In the genomic region with DNA sequence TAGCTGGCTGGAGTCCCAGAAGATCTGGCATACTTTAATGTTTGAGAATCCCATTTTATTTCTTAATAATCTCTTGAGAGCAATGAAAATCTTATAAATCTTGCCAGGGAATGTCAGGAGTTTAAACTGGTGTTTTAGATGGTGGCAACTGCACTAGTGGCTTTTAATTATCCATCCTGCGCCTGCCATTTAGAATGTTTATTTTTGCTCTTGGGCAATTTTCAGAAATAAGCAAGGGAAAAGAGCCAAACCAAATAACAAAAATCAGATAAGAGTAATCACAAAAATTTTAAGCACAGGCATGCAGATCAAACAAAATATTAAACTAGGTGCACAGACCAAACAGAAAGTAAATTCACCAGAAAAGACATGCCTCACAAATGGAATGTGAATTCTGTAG, we compare ENCODE assay signal across 18 cellular contexts. TPM values are rescaled to one million over a fixed set of nuclear protein-coding genes. Genes with fewer than 3 reads are reported as not detected.
DNase-seq lines count a peak whose midpoint lies in the region; ATAC-seq and TF ChIP-seq lines count a peak whose summit lies in the region.
"Had no signal": no experiment of that assay in that cellular context is flagged by ENCODE, and none has a peak within 500 bp of the region (broad histone marks: within the 10 kb centered on the region; RNA-seq: fewer than 3 reads in every experiment).

No MANE protein-coding gene starts in this region.

- POLR2A ChIA-PET in MCF 10A (lab: Yijun Ruan, JAX): interaction anchor here (1.6 to 1.8 kb wide), 2 partner anchors 41 to 45 kb away, joined by 4 to 7 read pairs; no protein-coding TSS in a partner anchor

- BruUV-seq in mammary epithelial cell (replicated peaks; lab: Mats Ljungman, UMichigan) (no TSS peak), MCF 10A (replicated peaks; lab: Mats Ljungman, UMichigan) (no TSS peak)

- H3K36me3 Mint-ChIP-seq in MCF 10A (ENCODE audit: insufficient read depth, unreplicated experiment): no peaks in the 10 kb centered on the region

- H3K4me2 ChIP-seq in mammary epithelial cell (ENCODE audit: insufficient read depth, low read depth, low read length): no peak overlapping the region

- intact Hi-C loops in mammary epithelial cell (cut with micrococcal nuclease): no loop called here
- intact Hi-C loops in MCF 10A (cut with micrococcal nuclease): no loop called here
- intact Hi-C loops in right lobe of liver (cut with DNase I): no loop called here
- intact Hi-C loops in Right ventricle myocardium superior (cut with DNase I): no loop called here

- in situ Hi-C loops in mammary epithelial cell (cut with MboI; ENCODE audit: low sequenced_read_pairs in 2 of 2): no loop called here

- peaks cover 10% of the 10 kb centered on the region for H3K4me1 Mint-ChIP-seq in MCF 10A (ENCODE audit: insufficient read depth, unreplicated experiment)
- H3K4me1 Mint-ChIP-seq: activated naive CD8-positive, alpha-beta T cell treated with anti-CD3 and anti-CD28 coated beads, Interleukin-2, amount 50 U/mL, for 24 hours had no signal

- no peak overlapping the region for H3K4me3 ChIP-seq in mammary epithelial cell (replicated peaks in 1 of 3; ENCODE audit: insufficient read depth in 1 of 3, low read depth in 2 of 3, low read length in 3 of 3)
- H3K4me3 ChIP-seq in cardiac fibroblast (replicated peaks in 1 of 2; ENCODE audit: low read depth in 2 of 2, low read length in 2 of 2): no peak overlapping the region
- H3K4me3 ChIP-seq in right lobe of liver: no peak overlapping the region
- H3K4me3 ChIP-seq: right atrium auricular region had no signal

- ATAC-seq in right lobe of liver: peak; percentile 58 to 89 (median 80)
- no peak for ATAC-seq in HG03135 (IDR thresholded peaks at IDR 0.05; ENCODE audit: unreplicated experiment)
- ATAC-seq in Right ventricle myocardium superior (ENCODE audit: poor library complexity): no peak
- no peak for ATAC-seq in GM18873 (IDR thresholded peaks at IDR 0.05; ENCODE audit: low FRiP score, unreplicated experiment)
- ATAC-seq: activated naive CD8-positive, alpha-beta T cell treated with anti-CD3 and anti-CD28 coated beads, Interleukin-2, amount 50 U/mL, for 24 hours had no signal

- no peak for TF ChIP-seq POLR2A in right lobe of liver (IDR thresholded peaks at IDR 0.05)
- TF ChIP-seq POLR2A in erythroblast (IDR thresholded peaks at IDR 0.05; ENCODE audit: low read length): no peak

- dilution Hi-C loops in mammary epithelial cell (cut with HindIII; ENCODE audit: low sequenced_read_pairs): no loop called here

- no peak overlapping the region for H3K4me3 Mint-ChIP-seq in MCF 10A (ENCODE audit: unreplicated experiment)
- H3K4me3 Mint-ChIP-seq: activated naive CD8-positive, alpha-beta T cell treated with anti-CD3 and anti-CD28 coated beads, Interleukin-2, amount 50 U/mL, for 24 hours had no signal

- DNase-seq in mammary epithelial cell: no peak
- no peak for DNase-seq in MCF 10A (ENCODE audit: unreplicated experiment)
- DNase-seq in cardiac fibroblast (ENCODE audit: low read depth in 2 of 2): peak; percentile 15 to 25
- DNase-seq in right lobe of liver: no peak
- no peak for DNase-seq in erythroblast (lab: John Stamatoyannopoulos, UW)
- DNase-seq in Right ventricle myocardium superior: no peak
- DNase-seq: activated CD4-positive, alpha-beta T cell treated with anti-CD3 and anti-CD28 coated beads, Interleukin-2, amount 50 U/mL, for 1 hour; activated naive CD8-positive, alpha-beta T cell treated with anti-CD3 and anti-CD28 coated beads, Interleukin-2, amount 50 U/mL, for 24 hours; activated T-cell treated with anti-CD3 and anti-CD28 coated beads, Interleukin-2, amount 50 U/mL, for 48 hours; AML-193; GOT3; NCI-H1436 treated with DMSO at 0.1 percent for 48 hours; SHP77; stimulated activated CD4-positive, alpha-beta T cell treated with anti-CD3 and anti-CD28 coated beads, Interleukin-2, amount 100 ng/mL, for 48 hours; T-helper 9 cell had no signal

- no peak overlapping the region for H3K27ac Mint-ChIP-seq in MCF 10A (ENCODE audit: low read depth, unreplicated experiment)
- H3K27ac Mint-ChIP-seq: activated naive CD8-positive, alpha-beta T cell treated with anti-CD3 and anti-CD28 coated beads, Interleukin-2, amount 50 U/mL, for 24 hours had no signal

- no peaks in the 10 kb centered on the region for H3K79me2 ChIP-seq in mammary epithelial cell (ENCODE audit: insufficient read depth, low read length)

- H3K9me3 Mint-ChIP-seq in MCF 10A (ENCODE audit: unreplicated experiment): peaks cover 7% of the 10 kb centered on the region
- H3K9me3 Mint-ChIP-seq: activated naive CD8-positive, alpha-beta T cell treated with anti-CD3 and anti-CD28 coated beads, Interleukin-2, amount 50 U/mL, for 24 hours had no signal

- CTCF ChIA-PET in mammary epithelial cell (lab: Charles Lee; ENCODE audit: low non-redundant PET) (no interaction called here), MCF 10A (lab: Yijun Ruan, JAX) (interaction anchor here (1.4 kb wide), 1 partner anchor 108 kb away, joined by 3 read pairs; no protein-coding TSS in a partner anchor)

- H3K36me3 ChIP-seq in mammary epithelial cell (ENCODE audit: insufficient read depth, low read length): no peaks in the 10 kb centered on the region
- H3K36me3 ChIP-seq in right lobe of liver: no peaks in the 10 kb centered on the region
- H3K36me3 ChIP-seq: right atrium auricular region had no signal

- H3K4me1 ChIP-seq in mammary epithelial cell (ENCODE audit: insufficient read depth, low read length): no peaks in the 10 kb centered on the region
- peaks cover 0 to 19% (median 3%) of the 10 kb centered on the region in 4 donors for H3K4me1 ChIP-seq in right lobe of liver
- H3K4me1 ChIP-seq: right atrium auricular region had no signal

- peak overlapping the region; percentile 21 for H2AFZ ChIP-seq in mammary epithelial cell (ENCODE audit: low read depth, low read length)

- TF ChIP-seq CTCF in mammary epithelial cell (conservative IDR thresholded peaks at IDR 0.05 in 1 of 2, IDR thresholded peaks at IDR 0.05 in 1 of 2; ENCODE audit: extremely low read depth in 1 of 2, insufficient read depth in 1 of 2, low read depth in 1 of 2, low read length in 2 of 2) (no peak), MCF 10A (IDR thresholded peaks at IDR 0.05; ENCODE audit: unreplicated experiment) (no peak), cardiac fibroblast (IDR thresholded peaks at IDR 0.05; ENCODE audit: low read depth, low read length) (no peak), right lobe of liver (IDR thresholded peaks at IDR 0.05) (no peak)

- no peaks in the 10 kb centered on the region for H3K27me3 Mint-ChIP-seq in MCF 10A (ENCODE audit: insufficient read depth, unreplicated experiment)
- H3K27me3 Mint-ChIP-seq: activated naive CD8-positive, alpha-beta T cell treated with anti-CD3 and anti-CD28 coated beads, Interleukin-2, amount 50 U/mL, for 24 hours had no signal

- H3K9ac ChIP-seq in mammary epithelial cell (ENCODE audit: insufficient read depth, low read length): no peak overlapping the region

- H3K27ac ChIP-seq in mammary epithelial cell (ENCODE audit: insufficient read depth, low read depth, low read length): no peak overlapping the region
- no peak overlapping the region for H3K27ac ChIP-seq in right lobe of liver
- H3K27ac ChIP-seq: right atrium auricular region had no signal

- H3K9me3 ChIP-seq in mammary epithelial cell (replicated peaks; ENCODE audit: insufficient read depth, low read length) (no peaks in the 10 kb centered on the region), right lobe of liver (no peaks in the 10 kb centered on the region)
- H3K9me3 ChIP-seq: right atrium auricular region had no signal

- H4K20me1 ChIP-seq in mammary epithelial cell (ENCODE audit: insufficient read depth, low read length): no peaks in the 10 kb centered on the region

- H3K27me3 ChIP-seq in mammary epithelial cell (ENCODE audit: insufficient read depth, low read length) (no peaks in the 10 kb centered on the region), right lobe of liver (no peaks in the 10 kb centered on the region)
- H3K27me3 ChIP-seq: right atrium auricular region had no signal

- 27% methylated on average over 1 of the region's 1 CpG for WGBS in mammary epithelial cell (ENCODE audit: low coverage, missing lambda C conversion rate)
- 25% methylated on average over 1 of the region's 1 CpG for WGBS in right lobe of liver (ENCODE audit: insufficient coverage, low coverage, low lambda C conversion rate, missing lambda C conversion rate)

RNA-seq across cellular contexts. Expression of a gene that starts 41.9 kb away (rescaled TPM):
- total RNA-seq in mammary epithelial cell (10 to 100 TPM; 44.8 to 63.7 TPM), MCF 10A (2022) (55.6 and 72.6 TPM in 2 replicates), right lobe of liver (10 to 100 TPM; 20.5 to 39.2 (median 33.1) TPM), Right ventricle myocardium superior (36.6 TPM)
- polyA plus RNA-seq in mammary epithelial cell: 63.3 TPM
- 142 TPM for polyA minus RNA-seq in mammary epithelial cell

Comparison
In these comparisons a context has a peak if more than half of its experiments do, and no peak if none do; other contexts are left out.
1. DNase-seq: peak in cardiac fibroblast (2 of 2); none in mammary epithelial cell (single experiment), MCF 10A (single experiment), right lobe of liver (0 of 3), erythroblast (0 of 2) and Right ventricle myocardium superior (single experiment).
2. ATAC-seq: peak in right lobe of liver (4 of 4); none in HG03135 (single experiment), Right ventricle myocardium superior (single experiment) and GM18873 (single experiment).